In genomic region chr13:21868823-21869222, GRCh38 we compare ENCODE assay signal across 23 cellular contexts.
DNase-seq lines count a peak whose midpoint lies in the region; FAIRE-seq and TF ChIP-seq lines count a peak whose summit lies in the region.
"Had no signal": no experiment of that assay in that cellular context is flagged by ENCODE, and none has a peak within 500 bp of the region (broad histone marks: within the 10 kb centered on the region; RNA-seq: fewer than 3 reads in every experiment).

No MANE protein-coding gene starts in this region.

- no peak overlapping the region for H3K4me3 Mint-ChIP-seq in CD8-positive, alpha-beta memory T cell
- H3K4me3 Mint-ChIP-seq: CD4-positive, alpha-beta memory T cell; HFFc6 had no signal

- FAIRE-seq in A204.1 (lab: Jason Lieb, UNC) (peak; percentile 89), TTC549 (lab: Jason Lieb, UNC) (peak; percentile 76), endometrium (lab: Jason Lieb, UNC) (peak; percentile 51), kidney (lab: Jason Lieb, UNC) (peak; percentile 90)
- FAIRE-seq: A549, GM12892, H54 had no signal

- H3K4me3 ChIP-seq in kidney (ENCODE audit: low read length in 2 of 2) (no peak overlapping the region), lower leg skin (ENCODE audit: low read depth, poor library complexity, severe bottlenecking) (no peak overlapping the region)
- H3K4me3 ChIP-seq in CD8-positive, alpha-beta memory T cell (ENCODE audit: low read length) = no peak overlapping the region
- H3K4me3 ChIP-seq: A549; BLaER1 treated with 17β-estradiol and CSF1 and Interleukin-3, amounts not matched to agents 10 nM and 100 nM; HAP-1 had no signal

- no peak overlapping the region for H3K27ac ChIP-seq in kidney (ENCODE audit: low read depth in 2 of 2, low read length in 2 of 2)
- no peak overlapping the region for H3K27ac ChIP-seq in CD8-positive, alpha-beta memory T cell (ENCODE audit: low read depth, low read length)
- no peak overlapping the region for H3K27ac ChIP-seq in caudate nucleus (ENCODE audit: low read depth, low read length)
- H3K27ac ChIP-seq: 22Rv1; A549; BLaER1 treated with 17β-estradiol and CSF1 and Interleukin-3, amounts not matched to agents 10 nM and 100 nM had no signal

- no peaks in the 10 kb centered on the region for H3K9me3 ChIP-seq in kidney (ENCODE audit: control insufficient read depth in 1 of 2, low read length in 2 of 2)
- H3K9me3 ChIP-seq in CD8-positive, alpha-beta memory T cell (ENCODE audit: low read length) = no peaks in the 10 kb centered on the region
- H3K9me3 ChIP-seq: A549, BE2C had no signal

- H3K27me3 ChIP-seq in CD8-positive, alpha-beta memory T cell (ENCODE audit: insufficient read depth, low read length, poor library complexity, severe bottlenecking) = no peaks in the 10 kb centered on the region
- H3K27me3 ChIP-seq: BE2C; BLaER1 treated with 17β-estradiol and CSF1 and Interleukin-3, amounts not matched to agents 10 nM and 100 nM had no signal

- CTCF ChIA-PET in CD8-positive, alpha-beta memory T cell (lab: Charles Lee) = no interaction called here

- no peak overlapping the region for H3K27ac Mint-ChIP-seq in CD8-positive, alpha-beta memory T cell
- H3K27ac Mint-ChIP-seq: CD4-positive, alpha-beta memory T cell; HFFc6 had no signal

- TF ChIP-seq CTCF in kidney (IDR thresholded peaks at IDR 0.05; ENCODE audit: borderline replicate concordance, extremely low read depth, insufficient read depth) (no peak), lower leg skin (IDR thresholded peaks at IDR 0.05) (no peak)

- intact Hi-C loops in kidney (cut with DNase I) = no loop called here
- intact Hi-C loops in lower leg skin (cut with DNase I; ENCODE audit: low total_unique reads) = no loop called here

- peaks cover 0 to 4% of the 10 kb centered on the region in 2 donors for H3K4me1 ChIP-seq in kidney (ENCODE audit: control insufficient read depth in 1 of 2, insufficient read depth in 1 of 2, low read depth in 1 of 2, low read length in 2 of 2)
- H3K4me1 ChIP-seq in CD8-positive, alpha-beta memory T cell (ENCODE audit: insufficient read depth, low read length) = no peaks in the 10 kb centered on the region
- H3K4me1 ChIP-seq: A549; BE2C; BLaER1 treated with 17β-estradiol and CSF1 and Interleukin-3, amounts not matched to agents 10 nM and 100 nM; Caco-2; HAP-1 had no signal

- TF ChIP-seq POLR2A in lower leg skin (IDR thresholded peaks at IDR 0.05) = no peak

- peaks cover 0 to 1% (median 0%) of the 10 kb centered on the region in 3 donors for H3K36me3 Mint-ChIP-seq in CD8-positive, alpha-beta memory T cell
- H3K36me3 Mint-ChIP-seq: CD4-positive, alpha-beta memory T cell had no signal

- H3K9ac ChIP-seq in kidney (ENCODE audit: low read length in 2 of 2) = no peak overlapping the region
- H3K9ac ChIP-seq: BLaER1 treated with 17β-estradiol and CSF1 and Interleukin-3, amounts not matched to agents 10 nM and 100 nM had no signal

- POLR2A ChIA-PET in CD8-positive, alpha-beta memory T cell (lab: Charles Lee) = no interaction called here

- peaks cover 3 to 7% (median 7%) of the 10 kb centered on the region in 5 donors for H3K9me3 Mint-ChIP-seq in CD8-positive, alpha-beta memory T cell

- H3K27me3 Mint-ChIP-seq in CD8-positive, alpha-beta memory T cell = peaks cover 9 to 17% of the 10 kb centered on the region in 2 donors

- H3K4me1 Mint-ChIP-seq in CD8-positive, alpha-beta memory T cell = no peaks in the 10 kb centered on the region
- H3K4me1 Mint-ChIP-seq: CD4-positive, alpha-beta memory T cell had no signal

- no peaks in the 10 kb centered on the region for H3K36me3 ChIP-seq in kidney (ENCODE audit: control insufficient read depth in 1 of 2, insufficient read depth in 2 of 2, low read length in 2 of 2)
- no peaks in the 10 kb centered on the region for H3K36me3 ChIP-seq in CD8-positive, alpha-beta memory T cell (ENCODE audit: insufficient read depth, low read length)
- H3K36me3 ChIP-seq: BE2C; BLaER1 treated with 17β-estradiol and CSF1 and Interleukin-3, amounts not matched to agents 10 nM and 100 nM; HAP-1 had no signal

- DNase-seq in kidney = no peak
- DNase-seq in stimulated activated CD4-positive, alpha-beta T cell treated with anti-CD3 and anti-CD28 coated beads, Interleukin-4, amount 100 ng/mL, for 24 hours = no peak
- DNase-seq in lower leg skin (ENCODE audit: low spot score in 2 of 2) = no peak
- no peak for DNase-seq in CD8-positive, alpha-beta memory T cell
- DNase-seq in caudate nucleus (lab: John Stamatoyannopoulos, UW) = no peak
- DNase-seq: ACHN; AML-193; BE2C; Caco-2; CD4-positive, alpha-beta memory T cell; DMS153; DMS79; GOT3; HFFc6 had no signal
